ENCODE assay signal across 1 cellular context in genomic region chr9:137678202-137678601, GRCh38.
TF ChIP-seq lines count a peak whose summit lies in the region.

No MANE protein-coding gene starts in this region.

TF ChIP-seq in K562, 482 proteins besides CTCF, POLR2A, EP300 and RAD21:
- peak; percentile 48; the same call in 1 of the 2 replicates for TF ChIP-seq CEBPB (tag; IDR thresholded peaks at IDR 0.05)
- TF ChIP-seq ILK (tag; IDR thresholded peaks at IDR 0.05; ENCODE audit: borderline replicate concordance, low read depth), result no peak
